Comparison of ENCODE assay signal across 8 cellular contexts in the genomic region with DNA sequence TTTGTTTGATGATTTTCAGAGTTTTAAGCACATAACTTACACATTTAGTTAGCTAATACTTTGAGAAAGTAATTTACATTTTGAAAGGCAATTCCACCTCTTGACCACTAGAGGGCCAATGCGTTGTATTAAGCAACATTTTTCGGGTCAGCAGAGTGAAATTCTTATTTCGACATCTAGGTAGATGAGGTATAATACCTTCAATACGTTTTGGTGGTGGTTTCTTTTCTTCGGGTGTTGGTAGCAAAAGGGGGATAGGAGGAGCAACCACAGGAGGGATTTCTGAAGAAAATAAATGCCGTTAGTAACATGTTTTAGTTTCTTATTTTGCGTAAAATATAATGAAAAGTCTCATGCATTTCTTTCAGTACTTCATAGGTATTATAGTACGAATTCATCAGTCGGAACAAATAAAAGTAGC.
DNase-seq lines count a peak whose midpoint lies in the region; ATAC-seq and TF ChIP-seq lines count a peak whose summit lies in the region.

No MANE protein-coding gene starts in this region.

- no peak overlapping the region for H3K4me2 ChIP-seq in SU-DHL-6 (ENCODE audit: low read depth, low read length, poor library complexity, severe bottlenecking)

- no peak overlapping the region for H3K4me3 ChIP-seq in SU-DHL-6 (ENCODE audit: insufficient read depth, low read length, poor library complexity, severe bottlenecking)

- H3K36me3 Mint-ChIP-seq in immature natural killer cell, result no peaks in the 10 kb centered on the region

- no peaks in the 10 kb centered on the region for H4K20me1 ChIP-seq in SU-DHL-6 (ENCODE audit: low read depth, low read length)

- H3F3A ChIP-seq in SU-DHL-6 (ENCODE audit: insufficient read depth), result no peaks in the 10 kb centered on the region

- no peaks in the 10 kb centered on the region for H3K9me2 ChIP-seq in SU-DHL-6 (replicated peaks; ENCODE audit: insufficient read depth, low read length)

- H3K4me3 Mint-ChIP-seq in immature natural killer cell, result no peak overlapping the region

- no peak overlapping the region for H3K9ac ChIP-seq in SU-DHL-6 (ENCODE audit: low read length)

- no peak overlapping the region for H3K27ac ChIP-seq in SU-DHL-6 (ENCODE audit: low read depth, low read length)

- no peak overlapping the region for H2AFZ ChIP-seq in SU-DHL-6 (ENCODE audit: low read depth, low read length, severe bottlenecking)

- no peaks in the 10 kb centered on the region for H3K79me2 ChIP-seq in SU-DHL-6 (ENCODE audit: insufficient read depth, low read length)

- no peaks in the 10 kb centered on the region for H3K27me3 ChIP-seq in SU-DHL-6 (ENCODE audit: low read length)

- no peak overlapping the region for H3K27ac Mint-ChIP-seq in immature natural killer cell

- no peaks in the 10 kb centered on the region for H3K36me3 ChIP-seq in SU-DHL-6 (ENCODE audit: low read length)

- peaks cover 0 to 6% of the 10 kb centered on the region in 2 donors for H3K4me1 Mint-ChIP-seq in immature natural killer cell

- no peaks in the 10 kb centered on the region for H3K9me3 Mint-ChIP-seq in immature natural killer cell

- peaks cover 0 to 2% (median 2%) of the 10 kb centered on the region in 3 donors for H3K27me3 Mint-ChIP-seq in immature natural killer cell (ENCODE audit: low read depth in 3 of 3)

- no peaks in the 10 kb centered on the region for H3K9me3 ChIP-seq in SU-DHL-6 (ENCODE audit: insufficient read depth, low read length)

- peak; percentile 81 for TF ChIP-seq CTCF in SU-DHL-6 (IDR thresholded peaks at IDR 0.05; ENCODE audit: insufficient read depth, low read length, poor library complexity, severe bottlenecking)

- DNase-seq in NCI-H1436 (lab: John Stamatoyannopoulos, UW), result peak; percentile 12
- DNase-seq in NCI-H1436 treated with DMSO at 0.1 percent for 48 hours (lab: John Stamatoyannopoulos, UW), result no peak
- peak in 2 of 3 donors; percentile 9 to 10 for DNase-seq in immature natural killer cell
- no peak for DNase-seq in dedifferentiated amniotic fluid mesenchymal stem cell (ENCODE audit: extremely low spot score)
- no peak for DNase-seq in hippocampal formation (lab: John Stamatoyannopoulos, UW)

- ATAC-seq in HG02970 (IDR thresholded peaks at IDR 0.05; ENCODE audit: low FRiP score, unreplicated experiment) (peak; percentile 58), GM21737 (IDR thresholded peaks at IDR 0.05; ENCODE audit: unreplicated experiment) (no peak)

Comparison
In these comparisons a context has a peak if more than half of its experiments do, and no peak if none do; other contexts are left out.
1. DNase-seq: peak in NCI-H1436 (single experiment) and immature natural killer cell (2 of 3); none in NCI-H1436 treated with DMSO at 0.1 percent for 48 hours (single experiment), dedifferentiated amniotic fluid mesenchymal stem cell (single experiment) and hippocampal formation (0 of 2).